Comparison of ENCODE assay signal across 8 cellular contexts in the genomic region with DNA sequence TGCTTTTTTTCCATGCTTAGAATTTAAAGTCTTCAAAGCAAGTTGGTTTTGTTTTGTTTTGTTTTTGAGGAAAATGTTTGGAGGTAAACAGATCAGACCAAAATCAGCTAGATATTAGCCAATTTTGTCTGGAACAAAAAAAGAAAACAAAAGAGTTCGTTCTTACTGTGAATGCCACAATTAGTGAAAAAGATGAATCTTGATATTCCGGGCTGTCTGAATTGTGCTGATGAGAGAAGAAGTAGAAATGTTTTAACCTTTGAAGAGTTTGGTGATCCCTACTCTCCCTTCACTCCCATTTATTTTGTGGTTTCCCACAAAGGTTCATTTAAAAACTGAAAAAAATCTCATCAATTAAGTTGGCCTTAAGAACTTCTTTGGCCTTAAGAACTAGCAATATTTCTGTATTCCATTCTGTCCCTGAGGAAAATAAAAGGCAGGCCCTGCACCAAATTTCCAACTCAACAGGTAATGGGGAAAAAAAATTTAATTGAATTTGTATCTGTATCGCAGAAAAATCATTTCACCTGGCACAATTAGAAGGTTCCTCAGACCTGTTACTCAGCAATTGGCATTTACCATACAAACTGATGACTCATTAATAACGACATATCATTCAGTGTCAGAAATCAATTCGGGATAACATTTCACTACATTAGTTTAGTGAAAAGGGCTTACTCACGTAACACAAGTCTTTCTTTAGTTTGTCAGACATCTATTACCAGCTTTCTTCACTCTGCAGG. TPM values are rescaled to one million over a fixed set of nuclear protein-coding genes. Genes with fewer than 3 reads are reported as not detected.
DNase-seq lines count a peak whose midpoint lies in the region; ATAC-seq, FAIRE-seq and TF ChIP-seq lines count a peak whose summit lies in the region.

No MANE protein-coding gene starts in this region.

- intact Hi-C loops in A673 (cut with micrococcal nuclease; ENCODE audit: unreplicated experiment) = loop anchor here (5.0 kb wide), 2 partner anchors 58 to 92 kb away; a partner anchor contains a TSS

- peaks cover 9% of the 10 kb centered on the region for H3K4me1 ChIP-seq in A673 (ENCODE audit: insufficient read depth, low read length, poor library complexity, severe bottlenecking)
- peaks cover 25% of the 10 kb centered on the region for H3K4me1 ChIP-seq in keratinocyte (ENCODE audit: control insufficient read depth, extremely low read depth, insufficient read depth, low read length)

- TF ChIP-seq CTCF in A673 (conservative IDR thresholded peaks at IDR 0.05; ENCODE audit: low read depth, low read length) (no peak), keratinocyte (optimal IDR thresholded peaks at IDR 0.05 in 1 of 3, IDR thresholded peaks at IDR 0.05 in 1 of 3, conservative IDR thresholded peaks at IDR 0.05 in 1 of 3; ENCODE audit: extremely low read depth in 1 of 3, insufficient read depth in 2 of 3, low read length in 3 of 3) (no peak)

- no peaks in the 10 kb centered on the region for H3K36me3 Mint-ChIP-seq in activated T-helper 17 cell treated with anti-CD3 and anti-CD28 coated beads, Interleukin-2, amount 50 U/mL, for 72 hours (ENCODE audit: low read depth)

- H3K4me2 ChIP-seq in keratinocyte (ENCODE audit: control insufficient read depth, extremely low read depth, insufficient read depth, low read depth, low read length) = peak overlapping the region; percentile 77

- no peaks in the 10 kb centered on the region for H3K27me3 ChIP-seq in A673 (replicated peaks; ENCODE audit: insufficient read depth, low read depth, low read length, poor library complexity)
- no peaks in the 10 kb centered on the region for H3K27me3 ChIP-seq in keratinocyte (ENCODE audit: control insufficient read depth, extremely low read depth, insufficient read depth, low read length)

- TSS peak; percentile 86 for BruUV-seq in A673 (replicated peaks; lab: Mats Ljungman, UMichigan)

- H3K9ac ChIP-seq in keratinocyte (ENCODE audit: control insufficient read depth, extremely low read depth, insufficient read depth, low read length) = peak overlapping the region; percentile 87

- CTCF ChIA-PET in A673 (lab: Charles Lee) = interaction anchor here (0.6 to 1.3 kb wide), 6 partner anchors 16 to 276 kb away, joined by 3 to 9 read pairs (median 6); a partner anchor contains a TSS

- ATAC-seq in GM21723 (IDR thresholded peaks at IDR 0.05; ENCODE audit: unreplicated experiment) (peak; percentile 7), HG02571 (IDR thresholded peaks at IDR 0.05; ENCODE audit: unreplicated experiment) (no peak), HG03354 (IDR thresholded peaks at IDR 0.05; ENCODE audit: poor library complexity, severe bottlenecking, unreplicated experiment) (no peak)
- peak; percentile 35 for ATAC-seq in activated T-helper 17 cell treated with anti-CD3 and anti-CD28 coated beads, Interleukin-2, amount 50 U/mL, for 72 hours (replicated peaks)

- peak overlapping the region; percentile 96 for H3K4me3 Mint-ChIP-seq in activated T-helper 17 cell treated with anti-CD3 and anti-CD28 coated beads, Interleukin-2, amount 50 U/mL, for 72 hours

- H3K79me2 ChIP-seq in keratinocyte (ENCODE audit: control insufficient read depth, insufficient read depth, low read length) = no peaks in the 10 kb centered on the region

- FAIRE-seq in keratinocyte (lab: Jason Lieb, UNC) = no peak

- H3K9me1 ChIP-seq in keratinocyte (ENCODE audit: control insufficient read depth, extremely low read depth, insufficient read depth, low read length) = no peaks in the 10 kb centered on the region

- POLR2A ChIA-PET in A673 (lab: Charles Lee; ENCODE audit: low non-redundant PET) = no interaction called here

- peak overlapping the region; percentile 99 for H3K27ac Mint-ChIP-seq in activated T-helper 17 cell treated with anti-CD3 and anti-CD28 coated beads, Interleukin-2, amount 50 U/mL, for 72 hours

- dilution Hi-C loops in keratinocyte (cut with MboI; ENCODE audit: extremely low pct_ligation_motif_present, low sequenced_read_pairs) = no loop called here

- H3K36me3 ChIP-seq in A673 (ENCODE audit: insufficient read depth, low read length, poor library complexity, severe bottlenecking) (no peaks in the 10 kb centered on the region), keratinocyte (ENCODE audit: control insufficient read depth in 2 of 2, extremely low read depth in 1 of 2, insufficient read depth in 2 of 2, low read length in 2 of 2) (no peaks in the 10 kb centered on the region)

- peak overlapping the region; percentile 49 for H3K27ac ChIP-seq in A673 (ENCODE audit: low read depth, low read length, poor library complexity, severe bottlenecking)
- H3K27ac ChIP-seq in keratinocyte (ENCODE audit: control insufficient read depth, insufficient read depth, low read length) = peak overlapping the region; percentile 86
- H3K27ac ChIP-seq in temporal lobe (ENCODE audit: low read depth, low read length) = peak overlapping the region; percentile 86

- H3K9me3 ChIP-seq in A673 (ENCODE audit: low read depth, low read length, poor library complexity, severe bottlenecking) (no peaks in the 10 kb centered on the region), keratinocyte (ENCODE audit: control insufficient read depth, low read depth, low read length) (no peaks in the 10 kb centered on the region)

- no peaks in the 10 kb centered on the region for H3K27me3 Mint-ChIP-seq in activated T-helper 17 cell treated with anti-CD3 and anti-CD28 coated beads, Interleukin-2, amount 50 U/mL, for 72 hours

- H3K9me3 Mint-ChIP-seq in activated T-helper 17 cell treated with anti-CD3 and anti-CD28 coated beads, Interleukin-2, amount 50 U/mL, for 72 hours = no peaks in the 10 kb centered on the region

- H3K4me1 Mint-ChIP-seq in activated T-helper 17 cell treated with anti-CD3 and anti-CD28 coated beads, Interleukin-2, amount 50 U/mL, for 72 hours = peaks cover 32% of the 10 kb centered on the region

- H4K20me1 ChIP-seq in keratinocyte (ENCODE audit: control insufficient read depth, extremely low read depth, insufficient read depth, low read length) = no peaks in the 10 kb centered on the region

- peak overlapping the region; percentile 74 for H2AFZ ChIP-seq in keratinocyte (ENCODE audit: control insufficient read depth, low read length)

- H3K4me3 ChIP-seq in A673 (ENCODE audit: low read depth, low read length, poor library complexity, severe bottlenecking) (peak overlapping the region; percentile 56), keratinocyte (ENCODE audit: control insufficient read depth in 2 of 3, extremely low read depth in 1 of 3, insufficient read depth in 2 of 3, low read depth in 1 of 3, low read length in 3 of 3) (peak overlapping the region; percentile 55 to 87 (median 77))

- DNase-seq in A673 (ENCODE audit: low spot score) = no peak
- peak; percentile 54 for DNase-seq in keratinocyte (ENCODE audit: low read depth, low spot score)
- DNase-seq in COR-L47 (lab: John Stamatoyannopoulos, UW) = no peak

RNA-seq across cellular contexts. Expression of a gene that starts 0.6 kb away (rescaled TPM):
- total RNA-seq in A673 (2021) (0.28 TPM in 1 of 2 replicates, not detected in the other), temporal lobe (1.7 TPM)
- total RNA-seq in activated T-helper 17 cell treated with anti-CD3 and anti-CD28 coated beads, Interleukin-2, amount 50 U/mL, for 72 hours = under 1 TPM; 0.13 to 0.56 TPM
- 0.29 to 0.66 TPM (median 0.41 TPM) in 3 replicates for polyA plus RNA-seq in keratinocyte
- polyA plus RNA-seq in keratinocyte (2011; ENCODE audit: low read depth) = 0.72 TPM
- 0.35 and 0.38 TPM in 2 replicates for polyA plus RNA-seq in keratinocyte (2011; cell fraction: cytosol; rRNA removed)
- 0.48 and 0.51 TPM in 2 replicates for polyA plus RNA-seq in keratinocyte (2011; cell fraction: nucleus; rRNA removed)
- polyA plus RNA-seq in keratinocyte (2012; ENCODE audit: low replicate concordance) = 0.23 and 0.85 TPM in 2 replicates
- polyA minus RNA-seq in keratinocyte = 0.22 to 0.43 TPM in 2 of 3 replicates, not detected in the other
- polyA minus RNA-seq in keratinocyte (2011; cell fraction: cytosol; rRNA and poly(A)+ RNA removed) = not detected
- polyA minus RNA-seq in keratinocyte (2011; cell fraction: nucleus; rRNA and poly(A)+ RNA removed) = 0.21 and 0.93 TPM in 2 replicates

RNA-seq across cellular contexts. Expression of a gene that starts 55.9 kb away (rescaled TPM):
- total RNA-seq in A673 (2021) (not detected in 2 replicates), temporal lobe (not detected)
- not detected for total RNA-seq in activated T-helper 17 cell treated with anti-CD3 and anti-CD28 coated beads, Interleukin-2, amount 50 U/mL, for 72 hours
- polyA plus RNA-seq in keratinocyte = not detected in 3 replicates
- not detected for polyA plus RNA-seq in keratinocyte (2011; ENCODE audit: low read depth)
- not detected in 2 replicates for polyA plus RNA-seq in keratinocyte (2011; cell fraction: cytosol; rRNA removed)
- polyA plus RNA-seq in keratinocyte (2011; cell fraction: nucleus; rRNA removed) = not detected in 2 replicates
- polyA plus RNA-seq in keratinocyte (2012; ENCODE audit: low replicate concordance) = not detected in 2 replicates
- not detected in 3 replicates for polyA minus RNA-seq in keratinocyte
- not detected for polyA minus RNA-seq in keratinocyte (2011; cell fraction: cytosol; rRNA and poly(A)+ RNA removed)
- not detected in 2 replicates for polyA minus RNA-seq in keratinocyte (2011; cell fraction: nucleus; rRNA and poly(A)+ RNA removed)

Comparison
In these comparisons a context has a peak if more than half of its experiments do, and no peak if none do; other contexts are left out.
1. ATAC-seq: peak in GM21723 (single experiment) and activated T-helper 17 cell treated with anti-CD3 and anti-CD28 coated beads, Interleukin-2, amount 50 U/mL, for 72 hours (single experiment); none in HG02571 (single experiment) and HG03354 (single experiment).
2. Peak in every context shown above with its lines, with median percentiles within 50 percentile points of each other: H3K27ac ChIP-seq.